In genomic region chr1:183696981-183697380, GRCh38 we compare ENCODE assay signal across 34 cellular contexts. TPM values are rescaled to one million over a fixed set of nuclear protein-coding genes. Genes with fewer than 3 reads are reported as not detected.
"Had no signal": no experiment of that assay in that cellular context is flagged by ENCODE, and none has a peak within 500 bp of the region (broad histone marks: within the 10 kb centered on the region; RNA-seq: fewer than 3 reads in every experiment).

No MANE protein-coding gene starts in this region.

- H3K27ac Mint-ChIP-seq: activated B cell treated with CpG ODN at 0.5 μM for 24 hours; activated CD8-positive, alpha-beta T cell treated with anti-CD3 and anti-CD28 coated beads for 36 hours; activated naive CD4-positive, alpha-beta T cell treated with anti-CD3 and anti-CD28 coated beads for 36 hours; activated naive CD4-positive, alpha-beta T cell treated with anti-CD3 and anti-CD28 coated beads, Interleukin-2, amount 50 U/mL, for 24 hours; activated naive CD8-positive, alpha-beta T cell treated with anti-CD3 and anti-CD28 coated beads for 36 hours; activated naive CD8-positive, alpha-beta T cell treated with anti-CD3 and anti-CD28 coated beads, Interleukin-2, amount 50 U/mL, for 24 hours; activated T-helper 1 cell treated with anti-CD3 and anti-CD28 coated beads, Interleukin-12 subunit alpha, Interleukin-12 subunit beta, Interleukin-2, Interleukin-4 antibody, amounts not matched to agents 30 ng/mL and 10 ng/mL and 1 ng/mL, durations not matched to agents 14 hours and 24 hours and 36 hours; activated T-helper 2 cell treated with anti-CD3 and anti-CD28 coated beads, Interferon-gamma antibody, Interleukin-2, Interleukin-4, amounts not matched to agents 10 μg/mL and 5 μg/mL and 100 μg/mL, durations not matched to agents 14 hours and 24 hours and 36 hours; T-helper 17 cell had no signal

- H3K4me3 Mint-ChIP-seq: activated B cell treated with CpG ODN at 0.5 μM for 24 hours; activated CD8-positive, alpha-beta T cell treated with anti-CD3 and anti-CD28 coated beads for 36 hours; activated naive CD4-positive, alpha-beta T cell treated with anti-CD3 and anti-CD28 coated beads for 36 hours; activated naive CD4-positive, alpha-beta T cell treated with anti-CD3 and anti-CD28 coated beads, Interleukin-2, amount 50 U/mL, for 24 hours; activated naive CD8-positive, alpha-beta T cell treated with anti-CD3 and anti-CD28 coated beads for 36 hours; activated naive CD8-positive, alpha-beta T cell treated with anti-CD3 and anti-CD28 coated beads, Interleukin-2, amount 50 U/mL, for 24 hours; activated T-cell treated with anti-CD3 and anti-CD28 coated beads, Interleukin-2, amount 50 U/mL, for 4 hours; activated T-helper 1 cell treated with anti-CD3 and anti-CD28 coated beads, Interleukin-12 subunit alpha, Interleukin-12 subunit beta, Interleukin-2, Interleukin-4 antibody, amounts not matched to agents 30 ng/mL and 10 ng/mL and 1 ng/mL, durations not matched to agents 14 hours and 24 hours and 36 hours; T-helper 17 cell had no signal

- H3K27me3 ChIP-seq: adrenal gland, body of pancreas, colonic mucosa, esophagus squamous epithelium, gastroesophageal sphincter had no signal

- FAIRE-seq: endometrium had no signal

- H3K4me1 ChIP-seq: colonic mucosa, esophagus squamous epithelium had no signal

- H3K9me3 Mint-ChIP-seq: activated B cell treated with CpG ODN at 0.5 μM for 24 hours; activated CD8-positive, alpha-beta T cell treated with anti-CD3 and anti-CD28 coated beads for 36 hours; activated naive CD4-positive, alpha-beta T cell treated with anti-CD3 and anti-CD28 coated beads for 36 hours; activated naive CD4-positive, alpha-beta T cell treated with anti-CD3 and anti-CD28 coated beads, Interleukin-2, amount 50 U/mL, for 24 hours; activated naive CD8-positive, alpha-beta T cell treated with anti-CD3 and anti-CD28 coated beads for 36 hours; activated naive CD8-positive, alpha-beta T cell treated with anti-CD3 and anti-CD28 coated beads, Interleukin-2, amount 50 U/mL, for 24 hours; activated T-cell treated with anti-CD3 and anti-CD28 coated beads, Interleukin-2, amount 50 U/mL, for 4 hours; activated T-helper 1 cell treated with anti-CD3 and anti-CD28 coated beads, Interleukin-12 subunit alpha, Interleukin-12 subunit beta, Interleukin-2, Interleukin-4 antibody, amounts not matched to agents 30 ng/mL and 10 ng/mL and 1 ng/mL, durations not matched to agents 14 hours and 24 hours and 36 hours; activated T-helper 2 cell treated with anti-CD3 and anti-CD28 coated beads, Interferon-gamma antibody, Interleukin-2, Interleukin-4, amounts not matched to agents 10 μg/mL and 5 μg/mL and 100 μg/mL, durations not matched to agents 14 hours and 24 hours and 36 hours had no signal

- ATAC-seq: activated CD4-positive, CD25-positive, alpha-beta regulatory T cell treated with anti-CD3 and anti-CD28 coated beads, Interleukin-2, amount 50 U/mL, for 24 hours; activated CD8-positive, alpha-beta T cell treated with anti-CD3 and anti-CD28 coated beads for 36 hours; activated naive CD8-positive, alpha-beta T cell treated with anti-CD3 and anti-CD28 coated beads, Interleukin-2, amount 50 U/mL, for 24 hours; activated T-cell treated with anti-CD3 and anti-CD28 coated beads, Interleukin-2, amount 50 U/mL, for 4 hours; body of pancreas; gastroesophageal sphincter; T-helper 17 cell had no signal

- H3K9me3 ChIP-seq: adrenal gland, body of pancreas, colonic mucosa, esophagus squamous epithelium, gastroesophageal sphincter had no signal

- H3K4me3 ChIP-seq: adrenal gland, body of pancreas, colonic mucosa, esophagus squamous epithelium, gastroesophageal sphincter had no signal

- DNase-seq: activated B cell treated with CpG ODN at 0.5 μM for 24 hours; activated CD4-positive, alpha-beta T cell treated with anti-CD3 and anti-CD28 coated beads for 48 hours; activated CD4-positive, alpha-beta T cell treated with anti-CD3 and anti-CD28 coated beads, Interleukin-2, amount 50 U/mL, for 1 hour; activated CD4-positive, alpha-beta T cell treated with anti-CD3 and anti-CD28 coated beads, Interleukin-2, amount 50 U/mL, for 48 hours; activated CD8-positive, alpha-beta memory T cell treated with anti-CD3 and anti-CD28 coated beads for 24 hours; activated CD8-positive, alpha-beta T cell treated with anti-CD3 and anti-CD28 coated beads for 36 hours; activated effector memory CD4-positive, alpha-beta T cell treated with anti-CD3 and anti-CD28 coated beads, Interleukin-2, amount 50 U/mL, for 16 hours; activated naive CD4-positive, alpha-beta T cell treated with anti-CD3 and anti-CD28 coated beads for 36 hours; activated naive CD8-positive, alpha-beta T cell treated with anti-CD3 and anti-CD28 coated beads for 36 hours; activated naive CD8-positive, alpha-beta T cell treated with anti-CD3 and anti-CD28 coated beads, Interleukin-2, amount 50 U/mL, for 24 hours; activated T-cell treated with anti-CD3 and anti-CD28 coated beads, Interleukin-2, amount 50 U/mL, for 4 hours; adrenal gland; amygdala; aorta; body of pancreas; central memory CD4-positive, alpha-beta T cell; cerebellar nuclear complex; colonic mucosa; effector CD8-positive, alpha-beta T cell; esophagus squamous epithelium; foreskin melanocyte; T-helper 1 cell; T-helper 17 cell; WERI-Rb-1 had no signal

- H3K36me3 ChIP-seq: adrenal gland, colonic mucosa, esophagus squamous epithelium, gastroesophageal sphincter, WERI-Rb-1 had no signal

- H3K27me3 Mint-ChIP-seq: activated B cell treated with CpG ODN at 0.5 μM for 24 hours; activated CD8-positive, alpha-beta T cell treated with anti-CD3 and anti-CD28 coated beads for 36 hours; activated naive CD4-positive, alpha-beta T cell treated with anti-CD3 and anti-CD28 coated beads, Interleukin-2, amount 50 U/mL, for 24 hours; activated naive CD8-positive, alpha-beta T cell treated with anti-CD3 and anti-CD28 coated beads for 36 hours; activated naive CD8-positive, alpha-beta T cell treated with anti-CD3 and anti-CD28 coated beads, Interleukin-2, amount 50 U/mL, for 24 hours; T-helper 17 cell had no signal

- H3K27ac ChIP-seq: adrenal gland, colonic mucosa, epithelial cell of prostate, esophagus squamous epithelium, gastroesophageal sphincter, WERI-Rb-1 had no signal

RNA-seq across cellular contexts. Expression of gene APOBEC4, which starts 43.9 kb away (rescaled TPM):
- polyA plus RNA-seq: adrenal gland, aorta, endothelial cell of umbilical vein, esophagus, fibroblast of lung had no signal
